ENCODE assay signal across 1 cellular context in genomic region chr6:43088654-43089056, GRCh38.
TF ChIP-seq lines count a peak whose summit lies in the region.

No MANE protein-coding gene starts in this region.

TF ChIP-seq in HepG2, 621 proteins besides CTCF, POLR2A, EP300 and RAD21:
- no peak for TF ChIP-seq RFX3 (CRISPR knock-in tag; IDR thresholded peaks at IDR 0.05)
- TF ChIP-seq ZBTB33 (CRISPR knock-in tag; IDR thresholded peaks at IDR 0.05), result peak; percentile 10; the same call in 1 of the 2 replicates
- TF ChIP-seq KMT2A (CRISPR knock-in tag; IDR thresholded peaks at IDR 0.05), result peak; percentile 32; the same call in 1 of the 2 replicates
- TF ChIP-seq GABPA (IDR thresholded peaks at IDR 0.05; ENCODE audit: low read depth, low read length), result no peak
- TF ChIP-seq GABPA (CRISPR knock-in tag; IDR thresholded peaks at IDR 0.05; ENCODE audit: low read depth), result no peak
- peak; percentile 10 for TF ChIP-seq TEAD3 (CRISPR knock-in tag; optimal IDR thresholded peaks at IDR 0.05; ENCODE audit: borderline replicate concordance)
- no peak for TF ChIP-seq TBL1XR1 (IDR thresholded peaks at IDR 0.05; ENCODE audit: borderline replicate concordance, low read length, partially characterized antibody)
- TF ChIP-seq MTF1 (CRISPR knock-in tag; IDR thresholded peaks at IDR 0.05), result no peak
TF ChIP-seq in HepG2: peak in this region for 3.
